In genomic region chr1:61082336-61083013, GRCh38 we compare ENCODE assay signal across 8 cellular contexts. TPM values are rescaled to one million over a fixed set of nuclear protein-coding genes. Genes with fewer than 3 reads are reported as not detected.
DNase-seq lines count a peak whose midpoint lies in the region; ATAC-seq and TF ChIP-seq lines count a peak whose summit lies in the region.

NFIA (plus strand) TSS chr1:61082561.

- H3K4me1 Mint-ChIP-seq in activated CD4-positive, alpha-beta T cell treated with anti-CD3 and anti-CD28 coated beads, Interleukin-2, amount 10 ng/mL, durations not matched to agents 24 days and 14 days = peaks cover 32% of the 10 kb centered on the region

- H3K4me1 ChIP-seq in effector memory CD4-positive, alpha-beta T cell (ENCODE audit: control insufficient read depth, insufficient read depth, low read length, poor library complexity, severe bottlenecking) = peaks cover 22% of the 10 kb centered on the region

- H3K9me3 ChIP-seq in effector memory CD4-positive, alpha-beta T cell (ENCODE audit: control insufficient read depth, low read length) = no peaks in the 10 kb centered on the region

- H3K27ac Mint-ChIP-seq in activated CD4-positive, alpha-beta T cell treated with anti-CD3 and anti-CD28 coated beads, Interleukin-2, amount 10 ng/mL, durations not matched to agents 24 days and 14 days = peak within 1 kb of the TSS; percentile 43

- H3K9me3 Mint-ChIP-seq in activated CD4-positive, alpha-beta T cell treated with anti-CD3 and anti-CD28 coated beads, Interleukin-2, amount 10 ng/mL, durations not matched to agents 24 days and 14 days = no peaks in the 10 kb centered on the region

- no peak for TF ChIP-seq POLR2A in lower leg skin (IDR thresholded peaks at IDR 0.05)

- TF ChIP-seq CTCF in lower leg skin (IDR thresholded peaks at IDR 0.05) = no peak

- peaks cover 69% of the 10 kb centered on the region for H3K27me3 Mint-ChIP-seq in activated CD4-positive, alpha-beta T cell treated with anti-CD3 and anti-CD28 coated beads, Interleukin-2, amount 10 ng/mL, durations not matched to agents 24 days and 14 days

- H3K36me3 Mint-ChIP-seq in activated CD4-positive, alpha-beta T cell treated with anti-CD3 and anti-CD28 coated beads, Interleukin-2, amount 10 ng/mL, durations not matched to agents 24 days and 14 days (ENCODE audit: low read depth) = no peaks in the 10 kb centered on the region

- ATAC-seq in HG03442 (IDR thresholded peaks at IDR 0.05; ENCODE audit: unreplicated experiment) (no peak), GM21360 (IDR thresholded peaks at IDR 0.05; ENCODE audit: unreplicated experiment) (no peak)

- H3K27me3 ChIP-seq in effector memory CD4-positive, alpha-beta T cell (replicated peaks; ENCODE audit: control insufficient read depth, insufficient read depth, low read length, poor library complexity, severe bottlenecking) = no peaks in the 10 kb centered on the region

- peak within 1 kb of the TSS; percentile 90 for H3K4me3 Mint-ChIP-seq in activated CD4-positive, alpha-beta T cell treated with anti-CD3 and anti-CD28 coated beads, Interleukin-2, amount 10 ng/mL, durations not matched to agents 24 days and 14 days

- H3K36me3 ChIP-seq in effector memory CD4-positive, alpha-beta T cell (ENCODE audit: control insufficient read depth, insufficient read depth, low read length) = no peaks in the 10 kb centered on the region

- DNase-seq in NCI-H2171 treated with DMSO at 0.1 percent for 48 hours (lab: John Stamatoyannopoulos, UW) (peak; percentile 60), lower leg skin (ENCODE audit: low spot score in 2 of 2) (peak; percentile 66 to 89)
- peak; percentile 76 for DNase-seq in activated CD4-positive, alpha-beta T cell treated with anti-CD3 and anti-CD28 coated beads, Interleukin-2, amount 10 ng/mL, durations not matched to agents 24 days and 14 days
- peak; percentile 3 to 17 (median 15) for DNase-seq in effector memory CD4-positive, alpha-beta T cell
- peak; percentile 32 for DNase-seq in stimulated activated naive CD4-positive, alpha-beta T cell treated with Interleukin-2 at 50 U/mL for 16 hours (lab: John Stamatoyannopoulos, UW)

- WGBS in lower leg skin, 2 donors = 0 to 1% methylated on average over 56 to 61 of the region's 69 CpGs

- intact Hi-C loops in activated CD4-positive, alpha-beta T cell treated with anti-CD3 and anti-CD28 coated beads, Interleukin-2, amount 10 ng/mL, durations not matched to agents 24 days and 14 days (cut with micrococcal nuclease) = no loop called here
- intact Hi-C loops in lower leg skin (cut with DNase I; ENCODE audit: low total_unique reads) = loop anchor here (10.0 kb wide), 1 partner anchor 112 kb away; no protein-coding TSS in a partner anchor

- H3K27ac ChIP-seq in effector memory CD4-positive, alpha-beta T cell (ENCODE audit: insufficient read depth, low read length, poor library complexity, severe bottlenecking) = peak within 1 kb of the TSS; percentile 47

- peak within 1 kb of the TSS; percentile 46 for H3K4me3 ChIP-seq in GM08714 (ENCODE audit: low read length)
- H3K4me3 ChIP-seq in effector memory CD4-positive, alpha-beta T cell (ENCODE audit: insufficient read depth, low read depth, low read length, poor library complexity, severe bottlenecking) = peak within 1 kb of the TSS; percentile 79
- peak within 1 kb of the TSS; percentile 89 for H3K4me3 ChIP-seq in lower leg skin (ENCODE audit: low read depth, poor library complexity, severe bottlenecking)

RNA-seq across cellular contexts. Expression of gene NFIA, which starts in this region (rescaled TPM):
- total RNA-seq in activated CD4-positive, alpha-beta T cell treated with anti-CD3 and anti-CD28 coated beads, Interleukin-2, amount 10 ng/mL, durations not matched to agents 24 days and 14 days = 0.26 and 0.63 TPM in 2 replicates
- total RNA-seq in lower leg skin = 10 to 100 TPM; 26.0 to 32.5 (median 30.3) TPM

Comparison
In these comparisons a context has a peak if more than half of its experiments do, and no peak if none do; other contexts are left out.
1. RNA of gene NFIA (total RNA-seq): 26.0 to 32.5 TPM in lower leg skin; 0.26 to 0.63 TPM in activated CD4-positive, alpha-beta T cell treated with anti-CD3 and anti-CD28 coated beads, Interleukin-2, amount 10 ng/mL, durations not matched to agents 24 days and 14 days; every median in the first group is over 10 times any median in the second.
2. Peak in DNase-seq in activated CD4-positive, alpha-beta T cell treated with anti-CD3 and anti-CD28 coated beads, Interleukin-2, amount 10 ng/mL, durations not matched to agents 24 days and 14 days; RNA of the gene not detected or under 1 TPM.
3. DNase-seq: peak in every context shown above with its lines; median percentile 78 in lower leg skin; 76 in activated CD4-positive, alpha-beta T cell treated with anti-CD3 and anti-CD28 coated beads, Interleukin-2, amount 10 ng/mL, durations not matched to agents 24 days and 14 days; 60 in NCI-H2171 treated with DMSO at 0.1 percent for 48 hours; 32 in stimulated activated naive CD4-positive, alpha-beta T cell treated with Interleukin-2 at 50 U/mL for 16 hours; 15 in effector memory CD4-positive, alpha-beta T cell.
4. Peak in every context shown above with its lines, with median percentiles within 50 percentile points of each other: H3K4me3 ChIP-seq.